In the genomic region with DNA sequence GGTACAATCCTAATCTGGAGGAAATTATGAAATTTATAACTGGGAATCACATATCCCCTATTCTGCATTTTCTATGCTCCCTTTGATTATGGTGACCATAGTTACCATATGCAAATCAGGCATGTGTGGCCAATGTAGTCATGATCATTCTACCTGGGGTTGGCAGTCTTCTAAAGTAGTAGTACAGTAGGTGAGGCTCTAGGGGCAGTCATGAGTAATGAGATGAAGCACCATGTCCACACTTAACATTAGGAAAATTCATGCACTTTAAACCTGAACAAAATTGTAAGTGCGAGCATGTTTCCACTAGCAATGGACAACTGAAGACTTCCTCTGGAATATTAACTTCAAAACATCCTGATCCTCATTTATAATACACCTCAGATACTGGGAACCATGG, we compare ENCODE assay signal across 8 cellular contexts.
DNase-seq lines count a peak whose midpoint lies in the region; ATAC-seq, FAIRE-seq and TF ChIP-seq lines count a peak whose summit lies in the region.

No MANE protein-coding gene starts in this region.

- H3K9me3 ChIP-seq in mammary epithelial cell (replicated peaks; ENCODE audit: insufficient read depth, low read length) (no peaks in the 10 kb centered on the region), small intestine (ENCODE audit: control insufficient read depth, low read depth) (no peaks in the 10 kb centered on the region), MG63 (no peaks in the 10 kb centered on the region)

- H3K4me2 ChIP-seq in mammary epithelial cell (ENCODE audit: insufficient read depth, low read depth, low read length), result no peak overlapping the region

- peak; percentile 98 for ATAC-seq in GM21526 (IDR thresholded peaks at IDR 0.05; ENCODE audit: low FRiP score, unreplicated experiment)

- CTCF ChIA-PET in mammary epithelial cell (lab: Charles Lee; ENCODE audit: low non-redundant PET), result no interaction called here

- peak; percentile 51 for TF ChIP-seq CTCF in GM12872 (IDR thresholded peaks at IDR 0.05; ENCODE audit: insufficient read depth, low read depth, low read length)
- TF ChIP-seq CTCF in mammary epithelial cell (conservative IDR thresholded peaks at IDR 0.05 in 1 of 2, IDR thresholded peaks at IDR 0.05 in 1 of 2; ENCODE audit: extremely low read depth in 1 of 2, insufficient read depth in 1 of 2, low read depth in 1 of 2, low read length in 2 of 2), result peak; percentile 66 to 72

- WGBS in mammary epithelial cell (ENCODE audit: low coverage, missing lambda C conversion rate), result 83% methylated on average over 1 of the region's 1 CpG
- 87 to 98% (median 94%) methylated on average over 1 of the region's 1 CpG for WGBS in small intestine, 3 donors

- FAIRE-seq in HTR-8/SVneo (lab: Jason Lieb, UNC), result peak; percentile 26
- FAIRE-seq in small intestine (lab: Jason Lieb, UNC), result no peak

- no peak overlapping the region for H2AFZ ChIP-seq in mammary epithelial cell (ENCODE audit: low read depth, low read length)

- H3K4me1 ChIP-seq in mammary epithelial cell (ENCODE audit: insufficient read depth, low read length) (peaks cover 1% of the 10 kb centered on the region), small intestine (ENCODE audit: control insufficient read depth in 2 of 2, insufficient read depth in 1 of 2, low read depth in 1 of 2, low read length in 1 of 2) (no peaks in the 10 kb centered on the region)

- H3K4me3 ChIP-seq in mammary epithelial cell (replicated peaks in 1 of 3; ENCODE audit: insufficient read depth in 1 of 3, low read depth in 2 of 3, low read length in 3 of 3), result no peak overlapping the region
- no peak overlapping the region for H3K4me3 ChIP-seq in small intestine (ENCODE audit: low read depth in 1 of 2, low read length in 2 of 2)
- H3K4me3 ChIP-seq in MG63, result no peak overlapping the region

- H3K36me3 ChIP-seq in mammary epithelial cell (ENCODE audit: insufficient read depth, low read length), result no peaks in the 10 kb centered on the region
- no peaks in the 10 kb centered on the region for H3K36me3 ChIP-seq in small intestine (ENCODE audit: control insufficient read depth in 2 of 2, insufficient read depth in 2 of 2, low read length in 2 of 2)
- no peaks in the 10 kb centered on the region for H3K36me3 ChIP-seq in MG63

- no peaks in the 10 kb centered on the region for H3K79me2 ChIP-seq in mammary epithelial cell (ENCODE audit: insufficient read depth, low read length)

- no peaks in the 10 kb centered on the region for H4K20me1 ChIP-seq in mammary epithelial cell (ENCODE audit: insufficient read depth, low read length)

- no peak overlapping the region for H3K9ac ChIP-seq in mammary epithelial cell (ENCODE audit: insufficient read depth, low read length)

- H3K27ac ChIP-seq in mammary epithelial cell (ENCODE audit: insufficient read depth, low read depth, low read length), result no peak overlapping the region
- no peak overlapping the region for H3K27ac ChIP-seq in small intestine (ENCODE audit: low read depth in 1 of 2, low read length in 1 of 2)

- intact Hi-C loops in mammary epithelial cell (cut with micrococcal nuclease), result no loop called here

- dilution Hi-C loops in mammary epithelial cell (cut with HindIII; ENCODE audit: low sequenced_read_pairs), result no loop called here

- no TSS peak for BruUV-seq in mammary epithelial cell (replicated peaks; lab: Mats Ljungman, UMichigan)

- in situ Hi-C loops in mammary epithelial cell (cut with MboI; ENCODE audit: low sequenced_read_pairs in 2 of 2), result no loop called here

- peak; percentile 12 for DNase-seq in HTR-8/SVneo (ENCODE audit: insufficient read length, low spot score)
- peak; percentile 19 for DNase-seq in mammary epithelial cell
- peak; percentile 6 for DNase-seq in small intestine
- DNase-seq in MG63, result no peak
- no peak for DNase-seq in activated naive CD4-positive, alpha-beta T cell (lab: John Stamatoyannopoulos, UW)
- DNase-seq in activated CD4-positive, alpha-beta T cell treated with anti-CD3 and anti-CD28 coated beads for 4 hours, result no peak

- H3K27me3 ChIP-seq in mammary epithelial cell (ENCODE audit: insufficient read depth, low read length) (no peaks in the 10 kb centered on the region), small intestine (ENCODE audit: control insufficient read depth in 2 of 2, insufficient read depth in 2 of 2, low read length in 2 of 2) (no peaks in the 10 kb centered on the region), MG63 (no peaks in the 10 kb centered on the region)

Comparison
In these comparisons a context has a peak if more than half of its experiments do, and no peak if none do; other contexts are left out.
1. DNase-seq: peak in HTR-8/SVneo (single experiment), mammary epithelial cell (single experiment) and small intestine (single experiment); none in MG63 (single experiment), activated naive CD4-positive, alpha-beta T cell (0 of 4) and activated CD4-positive, alpha-beta T cell treated with anti-CD3 and anti-CD28 coated beads for 4 hours (0 of 2).